In the genomic region with DNA sequence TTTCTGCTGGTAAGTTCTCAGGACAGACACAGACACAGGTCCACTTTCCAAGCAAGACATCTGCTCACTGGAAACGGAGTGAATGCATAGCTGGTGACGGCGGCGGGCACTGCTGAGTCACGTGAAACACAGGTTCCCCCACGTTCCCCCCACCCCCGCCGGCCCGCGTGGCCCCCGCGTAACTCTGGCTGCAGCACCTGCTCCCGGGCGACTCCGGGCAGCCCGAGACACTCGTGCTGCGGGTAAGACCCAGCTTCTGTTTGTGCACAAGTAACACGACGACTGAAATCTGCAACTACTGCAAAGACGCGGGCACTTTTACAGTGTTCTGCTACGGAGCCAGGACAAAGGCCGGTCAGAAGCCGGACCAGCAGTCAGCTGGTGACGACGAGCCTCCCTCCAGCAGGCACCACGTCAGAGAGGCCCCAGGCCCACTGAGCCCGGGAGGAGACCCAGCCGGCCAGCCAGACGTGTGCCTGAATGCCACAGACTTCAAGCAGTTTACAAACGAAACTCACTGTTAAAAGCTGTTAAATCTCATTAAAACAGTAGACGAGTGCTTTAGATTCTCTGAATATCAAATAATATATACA, we compare ENCODE assay signal across 20 cellular contexts. TPM values are rescaled to one million over a fixed set of nuclear protein-coding genes. Genes with fewer than 3 reads are reported as not detected.
DNase-seq lines count a peak whose midpoint lies in the region; ATAC-seq, FAIRE-seq and TF ChIP-seq lines count a peak whose summit lies in the region.
"Had no signal": no experiment of that assay in that cellular context is flagged by ENCODE, and none has a peak within 500 bp of the region (broad histone marks: within the 10 kb centered on the region; RNA-seq: fewer than 3 reads in every experiment).

No MANE protein-coding gene starts in this region.

- no peak overlapping the region for H3K4me2 ChIP-seq in osteoblast (ENCODE audit: insufficient read depth, low read length)

- no peak for FAIRE-seq in kidney (lab: Jason Lieb, UNC)
- no peak for FAIRE-seq in urothelium cell line (lab: Jason Lieb, UNC)

- no peak overlapping the region for H2AFZ ChIP-seq in osteoblast (ENCODE audit: low read length)

- TF ChIP-seq CTCF in Panc1 (IDR thresholded peaks at IDR 0.05) = no peak
- TF ChIP-seq CTCF in osteoblast (IDR thresholded peaks at IDR 0.05; ENCODE audit: extremely low read depth, low read depth, low read length) = no peak
- TF ChIP-seq CTCF in esophagus muscularis mucosa (IDR thresholded peaks at IDR 0.05) = no peak
- TF ChIP-seq CTCF in kidney (IDR thresholded peaks at IDR 0.05; ENCODE audit: borderline replicate concordance, extremely low read depth, insufficient read depth) = no peak

- 80% methylated on average over 21 of the region's 33 CpGs for WGBS in esophagus muscularis mucosa

- POLR2A ChIA-PET in Panc1 (lab: Charles Lee) = no interaction called here

- H3K36me3 ChIP-seq in Panc1 (ENCODE audit: control insufficient read depth, insufficient read depth, low read length) = no peaks in the 10 kb centered on the region; the same call in 1 of the 2 replicates
- peaks cover 33% of the 10 kb centered on the region for H3K36me3 ChIP-seq in osteoblast (ENCODE audit: insufficient read depth, low read length)
- H3K36me3 ChIP-seq in esophagus muscularis mucosa = peaks cover 25 to 61% (median 55%) of the 10 kb centered on the region in 4 donors
- H3K36me3 ChIP-seq in kidney (ENCODE audit: control insufficient read depth in 1 of 2, insufficient read depth in 2 of 2, low read length in 2 of 2) = peaks cover 13 to 32% of the 10 kb centered on the region in 2 donors
- H3K36me3 ChIP-seq: HAP-1 had no signal

- no peak overlapping the region for H3K4me3 ChIP-seq in Panc1 (ENCODE audit: low read depth in 2 of 2, low read length in 2 of 2)
- H3K4me3 ChIP-seq in osteoblast (ENCODE audit: insufficient read depth, low read length) = no peak overlapping the region
- H3K4me3 ChIP-seq in esophagus muscularis mucosa = no peak overlapping the region
- H3K4me3 ChIP-seq in kidney (ENCODE audit: low read length in 2 of 2) = no peak overlapping the region
- H3K4me3 ChIP-seq: BLaER1 treated with 17β-estradiol and CSF1 and Interleukin-3, amounts not matched to agents 10 nM and 100 nM; HAP-1; SK-N-MC had no signal

- H4K20me1 ChIP-seq in osteoblast (ENCODE audit: insufficient read depth, low read length) = peaks cover 5% of the 10 kb centered on the region

- no peak overlapping the region for H3K9ac ChIP-seq in kidney (ENCODE audit: low read length in 2 of 2)

- ATAC-seq in Panc1 = no peak
- ATAC-seq: CD8-positive, alpha-beta T cell had no signal

- DNase-seq in G401 (ENCODE audit: low spot score) = peak; percentile 50
- no peak for DNase-seq in Panc1 (ENCODE audit: low read depth, low spot score)
- DNase-seq in cerebellar cortex (ENCODE audit: low spot score) = peak; percentile 34
- peak; percentile 57 for DNase-seq in osteoblast (ENCODE audit: insufficient read length, low spot score, missing footprints)
- DNase-seq in esophagus muscularis mucosa (ENCODE audit: extremely low spot score) = no peak
- DNase-seq in kidney = no peak
- no peak for DNase-seq in urothelium cell line (ENCODE audit: low spot score)
- DNase-seq in NCI-H1930 (lab: John Stamatoyannopoulos, UW) = no peak
- DNase-seq: Calu3; CD8-positive, alpha-beta T cell; DMS79; Kasumi-1; MM.1S; NCI-H1092; NCI-H1436 treated with DMSO at 0.1 percent for 48 hours; NCI-H2029 treated with DMSO at 0.1 percent for 48 hours; NCI-H526 had no signal

- in situ Hi-C loops in G401 (cut with HindIII; ENCODE audit: low sequenced_read_pairs) (no loop called here), Panc1 (cut with HindIII; ENCODE audit: low pct_unique_long_range_greater_than_20kb, low sequenced_read_pairs) (no loop called here)

- no peak overlapping the region for H3K27ac ChIP-seq in Panc1 (ENCODE audit: low read length)
- H3K27ac ChIP-seq in osteoblast (ENCODE audit: low read depth, low read length) = no peak overlapping the region
- H3K27ac ChIP-seq in esophagus muscularis mucosa (replicated peaks in 1 of 4) = peak overlapping the region in 2 of 4 donors; percentile 66 to 68
- no peak overlapping the region for H3K27ac ChIP-seq in kidney (ENCODE audit: low read depth in 2 of 2, low read length in 2 of 2)
- H3K27ac ChIP-seq: SK-N-MC had no signal

- H3K79me2 ChIP-seq in osteoblast (ENCODE audit: insufficient read depth, low read length) = no peaks in the 10 kb centered on the region

- no peaks in the 10 kb centered on the region for H3K9me3 ChIP-seq in Panc1 (ENCODE audit: control insufficient read depth, insufficient read depth, low read depth, low read length)
- no peaks in the 10 kb centered on the region for H3K9me3 ChIP-seq in osteoblast (ENCODE audit: low read depth, low read length)
- no peaks in the 10 kb centered on the region for H3K9me3 ChIP-seq in esophagus muscularis mucosa
- H3K9me3 ChIP-seq in kidney (ENCODE audit: control insufficient read depth in 1 of 2, low read length in 2 of 2) = no peaks in the 10 kb centered on the region
- H3K9me3 ChIP-seq: HAP-1 had no signal

- CTCF ChIA-PET in Panc1 (lab: Charles Lee) = interaction anchor here (0.7 kb wide), 1 partner anchor 39 kb away, joined by 3 read pairs; no protein-coding TSS in a partner anchor

- TF ChIP-seq POLR2A in esophagus muscularis mucosa (IDR thresholded peaks at IDR 0.05; ENCODE audit: low read depth) = no peak

- no peak for TF ChIP-seq EP300 in esophagus muscularis mucosa (IDR thresholded peaks at IDR 0.05)

- TSS peak; percentile 88 for BruUV-seq in Panc1 (replicated peaks; lab: Mats Ljungman, UMichigan)

- H3K27me3 ChIP-seq in Panc1 (ENCODE audit: control insufficient read depth, insufficient read depth, low read length) (no peaks in the 10 kb centered on the region), osteoblast (ENCODE audit: insufficient read depth, low read length) (no peaks in the 10 kb centered on the region), esophagus muscularis mucosa (no peaks in the 10 kb centered on the region)
- H3K27me3 ChIP-seq: BLaER1 treated with 17β-estradiol and CSF1 and Interleukin-3, amounts not matched to agents 10 nM and 100 nM had no signal

- H3K4me1 ChIP-seq in Panc1 (ENCODE audit: control insufficient read depth, insufficient read depth, low read length) = no peaks in the 10 kb centered on the region; the same call in 1 of the 2 replicates
- H3K4me1 ChIP-seq in osteoblast (ENCODE audit: insufficient read depth, low read length) = peaks cover 5% of the 10 kb centered on the region
- H3K4me1 ChIP-seq in esophagus muscularis mucosa = peaks cover 12 to 26% (median 23%) of the 10 kb centered on the region in 4 donors
- peaks cover 0 to 8% of the 10 kb centered on the region in 2 donors for H3K4me1 ChIP-seq in kidney (ENCODE audit: control insufficient read depth in 1 of 2, insufficient read depth in 1 of 2, low read depth in 1 of 2, low read length in 2 of 2)
- H3K4me1 ChIP-seq: HAP-1 had no signal

- intact Hi-C loops in Panc1 (cut with micrococcal nuclease; ENCODE audit: unreplicated experiment) = no loop called here
- intact Hi-C loops in esophagus muscularis mucosa (cut with DNase I) = loop anchor here (5.0 kb wide), 1 partner anchor 162 kb away; no protein-coding TSS in a partner anchor
- intact Hi-C loops in kidney (cut with DNase I) = loop anchor here (10.0 kb wide), 1 partner anchor 165 kb away; no protein-coding TSS in a partner anchor

RNA-seq across cellular contexts. Expression of a gene that starts 12.9 kb away (rescaled TPM):
- 15.1 and 20.5 TPM in 2 replicates for total RNA-seq in G401 (2014; rRNA removed; shearing (Covaris generic))
- total RNA-seq in Panc1 (2021; ENCODE audit: unreplicated experiment) (27.0 TPM), osteoblast (90.5 and 91.6 TPM in 2 replicates), esophagus muscularis mucosa (10 to 100 TPM; 38.8 to 63.5 (median 41.4) TPM), kidney (97.3 TPM)
- polyA plus RNA-seq in Panc1 (2012; ENCODE audit: insufficient read length) = 19.3 TPM
- 29.9 TPM for polyA plus RNA-seq in kidney (ENCODE audit: insufficient read depth, low read depth, low replicate concordance)

Comparison
In these comparisons a context has a peak if more than half of its experiments do, and no peak if none do; other contexts are left out.
1. DNase-seq: peak in G401 (single experiment), cerebellar cortex (single experiment) and osteoblast (single experiment); none in Panc1 (single experiment), esophagus muscularis mucosa (single experiment), kidney (single experiment), urothelium cell line (single experiment) and NCI-H1930 (0 of 2).